32 cellular contexts compared by ENCODE assay signal in the genomic region with DNA sequence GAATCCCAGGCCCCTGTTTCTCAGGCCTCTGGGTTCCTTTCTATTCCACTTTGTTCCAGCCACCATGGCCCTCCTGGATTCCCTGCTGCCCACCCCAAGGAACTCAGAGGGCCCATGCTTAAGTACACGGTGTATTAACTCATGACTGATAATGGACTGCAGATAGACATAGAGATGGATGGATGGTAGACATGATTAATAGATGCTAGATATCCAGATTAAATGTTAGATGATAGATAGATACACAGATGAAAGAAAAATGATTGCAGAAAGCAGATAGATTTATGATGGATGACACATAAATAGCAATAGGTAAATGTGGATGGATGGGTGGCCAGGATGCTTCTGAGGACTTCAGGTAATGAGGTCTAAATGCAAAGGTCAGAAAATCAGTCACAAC.
DNase-seq lines count a peak whose midpoint lies in the region; ATAC-seq, FAIRE-seq and TF ChIP-seq lines count a peak whose summit lies in the region.
"Had no signal": no experiment of that assay in that cellular context is flagged by ENCODE, and none has a peak within 500 bp of the region (broad histone marks: within the 10 kb centered on the region; RNA-seq: fewer than 3 reads in every experiment).

No MANE protein-coding gene starts in this region.

- H3K27ac ChIP-seq in BLaER1 = no peak overlapping the region
- H3K27ac ChIP-seq in HEK293 (ENCODE audit: extremely low read depth, low read depth, low read length) = no peak overlapping the region
- no peak overlapping the region for H3K27ac ChIP-seq in GM12878 (ENCODE audit: control insufficient read depth, insufficient read depth)
- H3K27ac ChIP-seq: 22Rv1; A549; BLaER1 treated with 17β-estradiol and CSF1 and Interleukin-3, amounts not matched to agents 10 nM and 100 nM; C4-2B had no signal

- ATAC-seq in GM12878 = no peak
- no peak for ATAC-seq in GM19324 (IDR thresholded peaks at IDR 0.05; ENCODE audit: low FRiP score, unreplicated experiment)
- ATAC-seq: A549; CD8-positive, alpha-beta T cell had no signal

- CTCF ChIA-PET in HEK293 (lab: Yijun Ruan, JAX) (no interaction called here), GM12878 (lab: Yijun Ruan, JAX) (no interaction called here)

- no peak for TF ChIP-seq EP300 in GM12878 (IDR thresholded peaks at IDR 0.05; ENCODE audit: borderline replicate concordance in 1 of 2, control insufficient read depth in 1 of 2, low read depth in 2 of 2, low read length in 2 of 2)

- TF ChIP-seq CTCF in HEK293 (tag by site-specific recombination; IDR thresholded peaks at IDR 0.05) (no peak), GM12878 (IDR thresholded peaks at IDR 0.05 in 2 of 3, conservative IDR thresholded peaks at IDR 0.05 in 1 of 3; ENCODE audit: control insufficient read depth in 2 of 3, extremely low read depth in 1 of 3, insufficient read depth in 1 of 3, low read depth in 3 of 3, low read length in 3 of 3) (no peak), GM13976 (IDR thresholded peaks at IDR 0.05; ENCODE audit: borderline replicate concordance, control extremely low read depth, extremely low read depth, insufficient read depth, missing control alignments) (no peak)

- no peak overlapping the region for H3K9ac ChIP-seq in BLaER1
- H3K9ac ChIP-seq in GM12878 (ENCODE audit: control insufficient read depth, insufficient read depth, low read length) = no peak overlapping the region
- H3K9ac ChIP-seq: BLaER1 treated with 17β-estradiol and CSF1 and Interleukin-3, amounts not matched to agents 10 nM and 100 nM had no signal

- intact Hi-C loops in GM12878 (cut with micrococcal nuclease; ENCODE audit: unreplicated experiment) = no loop called here

- no peak for TF ChIP-seq POLR2A in GM12878 (IDR thresholded peaks at IDR 0.05; ENCODE audit: low read depth, low read length)

- BruUV-seq in GM12878 (replicated peaks; lab: Mats Ljungman, UMichigan) = no TSS peak

- peak overlapping the region; percentile 82; the same call in 1 of the 2 replicates for H3K4me2 ChIP-seq in BLaER1
- H3K4me2 ChIP-seq in GM12878 (ENCODE audit: control insufficient read depth, insufficient read depth) = no peak overlapping the region
- H3K4me2 ChIP-seq: A549 had no signal

- H2AFZ ChIP-seq in GM12878 (ENCODE audit: control insufficient read depth, low read depth, low read length) = no peak overlapping the region

- no peak for TF ChIP-seq RAD21 in GM12878 (IDR thresholded peaks at IDR 0.05; ENCODE audit: insufficient read depth, low read depth, low read length)

- DNase-seq in GM12878 (ENCODE audit: low read depth, low spot score) = no peak
- DNase-seq in mucosa of gallbladder (ENCODE audit: low spot score) = no peak
- no peak for DNase-seq in GM13976 (ENCODE audit: low spot score)
- DNase-seq: 8988T; ACHN; AML-193; BE2C; C1 segment of cervical spinal cord; Caco-2; Calu3; CD4-positive, alpha-beta memory T cell; CD4-positive, alpha-beta T cell; CD4-positive, CD25-positive, alpha-beta regulatory T cell; CD8-positive, alpha-beta memory T cell; CD8-positive, alpha-beta T cell; COR-L47; DMS 273 treated with DMSO at 0.1 percent for 48 hours; DMS153; DMS53; DMS79; DMS79 treated with DMSO at 0.1 percent for 48 hours; DND-41; EL had no signal

- FAIRE-seq in GM12878 (lab: Jason Lieb, UNC) = no peak
- FAIRE-seq: A204.1, A549, D721Med had no signal

- H4K20me1 ChIP-seq in BLaER1 = no peaks in the 10 kb centered on the region
- no peaks in the 10 kb centered on the region for H4K20me1 ChIP-seq in GM12878 (ENCODE audit: control insufficient read depth, insufficient read depth)

- RAD21 ChIA-PET in GM12878 (lab: Charles Lee; ENCODE audit: unreplicated experiment) = no interaction called here

- 0% methylated on average over 1 of the region's 1 CpG for WGBS in GM12878 (ENCODE audit: insufficient coverage, insufficient replicate concordance, low lambda C conversion rate, missing lambda C conversion rate)

- no peaks in the 10 kb centered on the region for H3K27me3 ChIP-seq in BLaER1
- H3K27me3 ChIP-seq in GM12878 (replicated peaks in 1 of 2; ENCODE audit: control insufficient read depth in 2 of 2, insufficient read depth in 2 of 2, low read length in 1 of 2) = no peaks in the 10 kb centered on the region
- H3K27me3 ChIP-seq: BE2C; BLaER1 treated with 17β-estradiol and CSF1 and Interleukin-3, amounts not matched to agents 10 nM and 100 nM had no signal

- H3K36me3 ChIP-seq in BLaER1 (no peaks in the 10 kb centered on the region), HEK293 (ENCODE audit: control insufficient read depth in 2 of 2, insufficient read depth in 1 of 2, low read length in 2 of 2) (no peaks in the 10 kb centered on the region), GM12878 (ENCODE audit: control insufficient read depth in 2 of 2, insufficient read depth in 2 of 2, low read length in 1 of 2) (no peaks in the 10 kb centered on the region)
- H3K36me3 ChIP-seq: BE2C; BLaER1 treated with 17β-estradiol and CSF1 and Interleukin-3, amounts not matched to agents 10 nM and 100 nM had no signal

- H3K79me2 ChIP-seq in GM12878 (ENCODE audit: control insufficient read depth, insufficient read depth, low read length) = no peaks in the 10 kb centered on the region

- POLR2A ChIA-PET in HEK293 (lab: Yijun Ruan, JAX) (no interaction called here), GM12878 (lab: Charles Lee) (no interaction called here)

- in situ Hi-C loops in GM12878 (cut with MboI) (no loop called here), GM13976 (cut with MboI; ENCODE audit: low sequenced_read_pairs, unreplicated experiment) (no loop called here)

- SMC1A ChIA-PET in GM12878 (lab: Charles Lee; ENCODE audit: uncharacterized antibody, unreplicated experiment) = interaction anchor here (0.5 kb wide), 1 partner anchor 1242 kb away, joined by 3 read pairs; no protein-coding TSS in a partner anchor

- H3K4me1 ChIP-seq in BLaER1 (peaks cover 26% of the 10 kb centered on the region), HEK293 (ENCODE audit: control insufficient read depth, insufficient read depth, low read length) (no peaks in the 10 kb centered on the region), GM12878 (ENCODE audit: control insufficient read depth, insufficient read depth, low read length) (no peaks in the 10 kb centered on the region)
- H3K4me1 ChIP-seq: A549, BE2C, Caco-2 had no signal

- H3K9me3 ChIP-seq in BLaER1 (no peaks in the 10 kb centered on the region), HEK293 (ENCODE audit: control insufficient read depth, insufficient read depth, low read depth, low read length) (no peaks in the 10 kb centered on the region), GM12878 (replicated peaks; ENCODE audit: control insufficient read depth, insufficient read depth, low read length) (no peaks in the 10 kb centered on the region)
- H3K9me3 ChIP-seq: A549; BE2C; BLaER1 treated with 17β-estradiol and CSF1 and Interleukin-3, amounts not matched to agents 10 nM and 100 nM; Caco-2 had no signal

- no peak overlapping the region for H3K4me3 ChIP-seq in BLaER1
- H3K4me3 ChIP-seq in HEK293 (ENCODE audit: low read depth, low read length) = no peak overlapping the region
- H3K4me3 ChIP-seq in GM12878 = no peak overlapping the region
- H3K4me3 ChIP-seq: A549; BLaER1 treated with 17β-estradiol and CSF1 and Interleukin-3, amounts not matched to agents 10 nM and 100 nM had no signal

TF ChIP-seq in HEK293, 187 proteins besides CTCF, POLR2A, EP300 and RAD21:
- TF ChIP-seq ZNF837 (tag by site-specific recombination; IDR thresholded peaks at IDR 0.05) = no peak
- TF ChIP-seq ZBTB17 (tag by site-specific recombination; IDR thresholded peaks at IDR 0.05) = peak; percentile 92
- no peak for TF ChIP-seq MEIS1 (CRISPR knock-in tag; IDR thresholded peaks at IDR 0.05; ENCODE audit: borderline replicate concordance)
- TF ChIP-seq ZNF785 (tag by site-specific recombination; IDR thresholded peaks at IDR 0.05) = no peak
TF ChIP-seq in HEK293: peak in this region for 1.

TF ChIP-seq in GM12878, 131 proteins besides CTCF, POLR2A, EP300 and RAD21:
- no peak for TF ChIP-seq SIN3A (IDR thresholded peaks at IDR 0.05; ENCODE audit: low read depth, low read length)
- TF ChIP-seq, protein P1, sequence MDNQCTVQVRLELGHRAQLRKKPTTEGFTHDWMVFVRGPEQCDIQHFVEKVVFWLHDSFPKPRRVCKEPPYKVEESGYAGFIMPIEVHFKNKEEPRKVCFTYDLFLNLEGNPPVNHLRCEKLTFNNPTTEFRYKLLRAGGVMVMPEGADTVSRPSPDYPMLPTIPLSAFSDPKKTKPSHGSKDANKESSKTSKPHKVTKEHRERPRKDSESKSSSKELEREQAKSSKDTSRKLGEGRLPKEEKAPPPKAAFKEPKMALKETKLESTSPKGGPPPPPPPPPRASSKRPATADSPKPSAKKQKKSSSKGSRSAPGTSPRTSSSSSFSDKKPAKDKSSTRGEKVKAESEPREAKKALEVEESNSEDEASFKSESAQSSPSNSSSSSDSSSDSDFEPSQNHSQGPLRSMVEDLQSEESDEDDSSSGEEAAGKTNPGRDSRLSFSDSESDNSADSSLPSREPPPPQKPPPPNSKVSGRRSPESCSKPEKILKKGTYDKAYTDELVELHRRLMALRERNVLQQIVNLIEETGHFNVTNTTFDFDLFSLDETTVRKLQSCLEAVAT (IDR thresholded peaks at IDR 0.05) = peak; percentile 65; the same call in 1 of the 2 replicates
